In the genomic region with DNA sequence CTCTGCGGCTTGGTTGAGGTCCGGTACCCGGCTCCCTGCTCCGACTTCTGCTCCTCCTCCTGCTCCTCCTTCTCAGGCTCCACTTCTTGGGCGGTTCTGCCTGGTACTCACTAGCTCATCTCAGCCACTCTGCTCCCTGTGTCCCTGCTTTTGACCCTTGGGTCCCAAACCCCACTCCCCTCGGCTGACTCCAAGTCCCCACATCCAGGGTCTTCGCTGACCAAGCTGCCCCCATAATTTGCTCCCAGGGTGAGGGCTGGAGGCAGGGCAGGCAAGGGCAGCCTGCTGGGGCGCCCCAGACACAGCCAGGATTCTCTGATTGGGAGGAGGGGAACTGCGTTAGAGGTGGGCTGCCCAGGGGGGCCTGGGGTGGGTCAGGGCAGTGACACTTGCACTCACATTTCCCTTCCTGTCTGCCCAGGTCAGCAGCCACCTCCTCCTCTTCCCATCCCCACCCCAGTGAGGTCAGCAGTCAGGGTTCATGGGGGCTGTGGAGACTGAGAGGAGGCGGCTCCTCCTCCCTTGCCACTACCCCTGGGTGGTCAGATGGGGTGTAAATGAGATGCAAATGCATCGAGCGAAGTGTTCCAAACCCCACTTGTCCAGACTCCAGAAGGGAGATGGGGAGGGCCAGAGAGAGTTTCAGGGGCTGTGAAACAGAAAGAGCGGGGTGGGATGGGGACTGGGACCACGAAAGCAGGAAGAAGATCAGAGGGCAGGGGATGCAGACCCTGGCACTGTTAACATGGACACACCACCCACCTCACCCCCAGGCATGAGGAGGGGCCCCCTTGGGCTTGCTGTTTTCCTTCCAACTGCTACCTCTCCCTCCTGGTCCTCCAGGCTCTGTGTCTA, we compare ENCODE assay signal across 11 cellular contexts. TPM values are rescaled to one million over a fixed set of nuclear protein-coding genes. Genes with fewer than 3 reads are reported as not detected.
A peak's percentile ranks its signal among the peaks of the same experiment; 100 is the strongest.
DNase-seq lines count a peak whose midpoint lies in the region; ATAC-seq and TF ChIP-seq lines count a peak whose summit lies in the region.
"Had no signal": no experiment of that assay in that cellular context is flagged by ENCODE, and none has a peak within 500 bp of the region (broad histone marks: within the 10 kb centered on the region; RNA-seq: fewer than 3 reads in every experiment).

No MANE protein-coding gene starts in this region.

- H3K4me2 ChIP-seq in PC-9, result no peak overlapping the region

- H3K36me3 Mint-ChIP-seq in MCF 10A (ENCODE audit: insufficient read depth, unreplicated experiment), result peaks cover 6% of the 10 kb centered on the region
- H3K36me3 Mint-ChIP-seq in central memory CD8-positive, alpha-beta T cell (ENCODE audit: insufficient read depth), result peaks cover 11% of the 10 kb centered on the region

- H3K27me3 ChIP-seq in breast epithelium (no peaks in the 10 kb centered on the region), uterus (no peaks in the 10 kb centered on the region), PC-9 (ENCODE audit: insufficient read depth, low read depth) (peaks cover 41% of the 10 kb centered on the region)

- no peak for TF ChIP-seq POLR2A in breast epithelium (IDR thresholded peaks at IDR 0.05)
- no peak for TF ChIP-seq POLR2A in uterus (IDR thresholded peaks at IDR 0.05)

- H3K36me3 ChIP-seq in breast epithelium (no peaks in the 10 kb centered on the region), uterus (no peaks in the 10 kb centered on the region), PC-9 (ENCODE audit: low read depth) (no peaks in the 10 kb centered on the region)

- H3K9me3 ChIP-seq in breast epithelium (no peaks in the 10 kb centered on the region), uterus (no peaks in the 10 kb centered on the region), PC-9 (ENCODE audit: insufficient read depth, low read depth) (no peaks in the 10 kb centered on the region)

- H3K27ac ChIP-seq in breast epithelium, result peak overlapping the region in 1 of 2 donors; percentile 94
- H3K27ac ChIP-seq in uterus, result peak overlapping the region; percentile 95 to 97
- no peak overlapping the region for H3K27ac ChIP-seq in PC-9

- no peaks in the 10 kb centered on the region for H3K79me2 ChIP-seq in PC-9 (ENCODE audit: low read depth)

- no TSS peak for BruUV-seq in MCF 10A (replicated peaks; lab: Mats Ljungman, UMichigan)
- no TSS peak for BruUV-seq in PC-9 (replicated peaks; lab: Mats Ljungman, UMichigan)

- peaks cover 37% of the 10 kb centered on the region for H3K4me1 Mint-ChIP-seq in MCF 10A (ENCODE audit: insufficient read depth, unreplicated experiment)
- peaks cover 52% of the 10 kb centered on the region for H3K4me1 Mint-ChIP-seq in central memory CD8-positive, alpha-beta T cell

- intact Hi-C loops in breast epithelium (cut with DNase I; ENCODE audit: low total_unique reads), result loop anchor here (2.0 kb wide), 1 partner anchor 66 kb away; no protein-coding TSS in a partner anchor
- intact Hi-C loops in MCF 10A (cut with micrococcal nuclease), result no loop called here
- intact Hi-C loops in uterus (cut with DNase I; ENCODE audit: low total_unique reads), result loop anchor here (10.0 kb wide), 1 partner anchor 58 kb away; no protein-coding TSS in a partner anchor
- intact Hi-C loops in PC-9 (cut with micrococcal nuclease; ENCODE audit: unreplicated experiment), result no loop called here

- no peak for ATAC-seq in central memory CD8-positive, alpha-beta T cell (replicated peaks; ENCODE audit: extremely low read depth, poor library complexity, severe bottlenecking)

- POLR2A ChIA-PET in MCF 10A (lab: Yijun Ruan, JAX) (interaction anchor here (0.6 to 2.5 kb wide), 3 partner anchors 17 to 27 kb away, joined by 3 to 12 read pairs (median 3); partner anchors contain the start of gene ABCF2), PC-9 (lab: Charles Lee; ENCODE audit: unreplicated experiment) (no interaction called here)

- H3K27me3 Mint-ChIP-seq in MCF 10A (ENCODE audit: insufficient read depth, unreplicated experiment), result no peaks in the 10 kb centered on the region
- peaks cover 56% of the 10 kb centered on the region for H3K27me3 Mint-ChIP-seq in central memory CD8-positive, alpha-beta T cell

- CTCF ChIA-PET in MCF 10A (lab: Yijun Ruan, JAX) (interaction anchor here (0.9 to 1.8 kb wide), 4 partner anchors 10 to 58 kb away, joined by 3 to 10 read pairs (median 3); no protein-coding TSS in a partner anchor), PC-9 (lab: Charles Lee) (no interaction called here)

- H3K4me3 ChIP-seq in breast epithelium, result peak overlapping the region; percentile 24 to 70 (median 68)
- H3K4me3 ChIP-seq in uterus, result no peak overlapping the region
- no peak overlapping the region for H3K4me3 ChIP-seq in PC-9

- H3K4me1 ChIP-seq in breast epithelium (peaks cover 9 to 21% of the 10 kb centered on the region in 2 donors), uterus (peaks cover 0 to 38% of the 10 kb centered on the region in 2 donors), PC-9 (replicated peaks; ENCODE audit: insufficient read depth) (no peaks in the 10 kb centered on the region; the same call in 1 of the 2 replicates)

- H3K9me2 ChIP-seq in PC-9 (ENCODE audit: insufficient read depth), result no peaks in the 10 kb centered on the region

- TF ChIP-seq CTCF in breast epithelium (IDR thresholded peaks at IDR 0.05) (no peak), MCF 10A (IDR thresholded peaks at IDR 0.05; ENCODE audit: unreplicated experiment) (no peak), uterus (IDR thresholded peaks at IDR 0.05) (no peak), PC-9 (conservative IDR thresholded peaks at IDR 0.05) (no peak)

- H3F3A ChIP-seq in PC-9 (ENCODE audit: insufficient read depth, low read depth), result peaks cover 16% of the 10 kb centered on the region

- no peak overlapping the region for H3K27ac Mint-ChIP-seq in MCF 10A (ENCODE audit: low read depth, unreplicated experiment)
- H3K27ac Mint-ChIP-seq in central memory CD8-positive, alpha-beta T cell (ENCODE audit: low read depth), result no peak overlapping the region

- H3K4me3 Mint-ChIP-seq in MCF 10A (ENCODE audit: unreplicated experiment), result no peak overlapping the region
- H3K4me3 Mint-ChIP-seq in central memory CD8-positive, alpha-beta T cell, result peak overlapping the region; percentile 82

- no peak for DNase-seq in breast epithelium (ENCODE audit: low spot score in 2 of 2)
- DNase-seq in MCF 10A (ENCODE audit: unreplicated experiment), result no peak
- no peak for DNase-seq in central memory CD8-positive, alpha-beta T cell (ENCODE audit: low spot score in 2 of 2)
- DNase-seq in myocyte (ENCODE audit: low read depth), result peak; percentile 82
- no peak for DNase-seq in uterus
- no peak for DNase-seq in NK-92 treated with Interleukin-12 subunit alpha and Interleukin-12 subunit beta, amount 100 ng/mL, for 24 hours (lab: John Stamatoyannopoulos, UW)
- DNase-seq in cerebellar nuclear complex (lab: John Stamatoyannopoulos, UW), result no peak
- no peak for DNase-seq in PC-9

- H4K20me1 ChIP-seq in PC-9 (ENCODE audit: insufficient read depth), result 0 out of 2 replicates have a peak, but pooled peaks cover 3% of the 10 kb centered on the region

- no peaks in the 10 kb centered on the region for H3K9me3 Mint-ChIP-seq in MCF 10A (ENCODE audit: unreplicated experiment)
- H3K9me3 Mint-ChIP-seq in central memory CD8-positive, alpha-beta T cell, result no peaks in the 10 kb centered on the region

- no peak overlapping the region for H2AFZ ChIP-seq in PC-9

RNA-seq across cellular contexts. Expression of gene SMARCD3, which starts 2.1 kb away (rescaled TPM):
- total RNA-seq in breast epithelium (10 to 100 TPM; 21.3 to 69.5 (median 43.5) TPM), MCF 10A (2022) (3.8 and 5.3 TPM in 2 replicates), myocyte (251 and 274 TPM in 2 replicates), uterus (10 to 100 TPM; 21.3 to 80.7 (median 43.3) TPM), PC-9 (2021) (4.6 and 5.7 TPM in 2 replicates)
- polyA plus RNA-seq in myocyte (2012), result 138 TPM

RNA-seq across cellular contexts. Expression of gene CHPF2, which starts 14.1 kb away (rescaled TPM):
- 10 to 100 TPM; 24.5 to 40.6 (median 38.3) TPM for total RNA-seq in breast epithelium
- 28.2 and 33.8 TPM in 2 replicates for total RNA-seq in MCF 10A (2022)
- 136 and 142 TPM in 2 replicates for total RNA-seq in myocyte
- 96.0 TPM for polyA plus RNA-seq in myocyte (2012)
- 10 to 100 TPM; 18.5 to 32.6 (median 31.2) TPM for total RNA-seq in uterus
- 47.4 and 54.9 TPM in 2 replicates for total RNA-seq in PC-9 (2021)

RNA-seq across cellular contexts. Expression of gene ABCF2, which starts 19.4 kb away (rescaled TPM):
- total RNA-seq in breast epithelium (10 to 100 TPM; 35.6 to 58.7 (median 42.2) TPM), MCF 10A (2022) (47.3 and 72.4 TPM in 2 replicates), myocyte (102 and 105 TPM in 2 replicates), uterus (10 to 100 TPM in 3 of 4 donors, 1 to 10 TPM in 1; 6.8 to 39.2 (median 37.7) TPM), PC-9 (2021) (45.8 and 49.4 TPM in 2 replicates)
- polyA plus RNA-seq in myocyte (2012), result 56.1 TPM

RNA-seq across cellular contexts. Expression of gene H2BK1, which starts 36.1 kb away (rescaled TPM):
- total RNA-seq in breast epithelium (not detected), MCF 10A (2022) (not detected in 2 replicates), myocyte (not detected in 2 replicates), uterus (1 to 10 TPM in 1 of 4 donors, not detected in 3; 4.4 TPM), PC-9 (2021) (not detected in 2 replicates)
- not detected for polyA plus RNA-seq in myocyte (2012)
- total RNA-seq: glomerular endothelial cell, renal cortical epithelial cell, subcutaneous adipose tissue had no signal

RNA-seq across cellular contexts. Expression of gene ASB10, which starts 59.3 kb away (rescaled TPM):
- not detected for total RNA-seq in breast epithelium
- total RNA-seq in MCF 10A (2022), result not detected in 2 replicates
- 0.99 TPM in 1 of 2 replicates, not detected in the other for total RNA-seq in myocyte
- not detected for polyA plus RNA-seq in myocyte (2012)
- not detected for total RNA-seq in uterus
- not detected in 2 replicates for total RNA-seq in PC-9 (2021)
- total RNA-seq: glomerular endothelial cell, renal cortical epithelial cell, subcutaneous adipose tissue had no signal

Comparison
In these comparisons a context has a peak if more than half of its experiments do, and no peak if none do; other contexts are left out.
1. intact Hi-C loops: an anchor here in breast epithelium (2.0 kb wide) and uterus (10.0 kb wide); none called in MCF 10A and PC-9.
2. H3K4me3 ChIP-seq: peak in breast epithelium (3 of 3); none in uterus (0 of 2) and PC-9 (single experiment).